8 cellular contexts compared by ENCODE assay signal in the genomic region with DNA sequence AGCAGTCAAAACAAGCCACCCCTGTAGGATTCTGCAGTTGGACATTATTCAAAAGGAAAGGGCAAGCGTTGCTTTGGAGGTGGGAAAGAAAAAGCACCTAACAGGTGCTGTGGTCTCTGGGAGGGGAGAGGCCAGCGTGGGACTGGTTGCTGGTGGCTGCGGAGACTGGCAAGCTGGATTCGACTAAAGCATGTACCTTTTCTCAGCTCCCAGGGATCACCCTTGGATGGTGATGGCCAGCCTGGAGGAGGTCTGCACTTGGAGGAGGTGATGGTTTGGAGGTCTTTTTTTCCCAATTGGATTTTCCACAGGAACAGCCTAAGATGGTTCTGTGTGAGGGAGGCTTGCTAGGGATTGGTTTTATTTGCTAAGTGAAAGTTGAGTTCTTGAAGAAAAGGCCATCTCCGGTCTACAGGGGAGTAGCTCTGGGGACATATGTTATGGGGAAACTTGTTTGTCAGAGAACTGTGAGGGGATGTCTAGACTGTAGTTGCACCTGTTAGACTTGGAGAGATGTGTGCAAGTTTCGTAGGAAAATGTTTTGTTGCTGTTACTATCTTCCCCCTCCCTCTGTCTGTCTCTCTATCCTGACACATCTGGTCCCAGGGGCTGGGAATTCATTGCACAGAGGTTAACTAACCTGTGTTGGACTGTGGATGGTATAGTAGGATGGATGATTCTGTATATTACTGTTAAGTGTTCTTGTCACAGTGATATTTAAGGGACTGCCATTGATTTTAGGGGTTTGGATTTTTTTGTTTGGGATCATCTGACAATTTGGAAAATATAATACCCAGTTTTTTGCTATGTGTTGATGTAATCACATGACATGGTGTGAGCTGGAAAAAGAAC. TPM values are rescaled to one million over a fixed set of nuclear protein-coding genes. Genes with fewer than 3 reads are reported as not detected.
DNase-seq lines count a peak whose midpoint lies in the region; ATAC-seq and TF ChIP-seq lines count a peak whose summit lies in the region.

No MANE protein-coding gene starts in this region.

- H3K27me3 ChIP-seq in RWPE2 (ENCODE audit: insufficient read depth, poor library complexity, severe bottlenecking) (no peaks in the 10 kb centered on the region), neural cell (ENCODE audit: insufficient read depth, low read depth, low read length) (no peaks in the 10 kb centered on the region)
- H3K27me3 ChIP-seq in effector memory CD4-positive, alpha-beta T cell (replicated peaks; ENCODE audit: control insufficient read depth, insufficient read depth, low read length, poor library complexity, severe bottlenecking), result no peaks in the 10 kb centered on the region

- peak overlapping the region; percentile 87 for H3K4me2 ChIP-seq in neural cell (ENCODE audit: low read length)

- TF ChIP-seq RAD21 in neural cell (conservative IDR thresholded peaks at IDR 0.05), result no peak

- H3K36me3 ChIP-seq in RWPE2 (ENCODE audit: low read depth), result no peaks in the 10 kb centered on the region; the same call in 1 of the 2 replicates
- H3K36me3 ChIP-seq in effector memory CD4-positive, alpha-beta T cell (ENCODE audit: control insufficient read depth, insufficient read depth, low read length), result peaks cover 11% of the 10 kb centered on the region
- H3K36me3 ChIP-seq in neural cell (ENCODE audit: insufficient read depth, low read length), result peaks cover 9% of the 10 kb centered on the region

- H4K20me1 ChIP-seq in neural cell (ENCODE audit: insufficient read depth), result peaks cover 4% of the 10 kb centered on the region

- H3K27ac ChIP-seq in RWPE2 (ENCODE audit: poor library complexity, severe bottlenecking), result peak overlapping the region; percentile 70
- peak overlapping the region; percentile 89 for H3K27ac ChIP-seq in effector memory CD4-positive, alpha-beta T cell (ENCODE audit: insufficient read depth, low read length, poor library complexity, severe bottlenecking)
- H3K27ac ChIP-seq in neural cell (ENCODE audit: low read length), result peak overlapping the region; percentile 80

- no peak overlapping the region for H2AFZ ChIP-seq in neural cell (ENCODE audit: low read depth, low read length)

- no peaks in the 10 kb centered on the region for H3F3A ChIP-seq in neural cell (ENCODE audit: insufficient read depth, low read length, poor library complexity, severe bottlenecking)

- H3K9ac ChIP-seq in neural cell (ENCODE audit: low read length), result peak overlapping the region; percentile 96

- no peaks in the 10 kb centered on the region for H3K9me2 ChIP-seq in neural cell (ENCODE audit: insufficient read depth, low read length)

- H3K9me3 ChIP-seq in RWPE2 (ENCODE audit: severe bottlenecking) (no peaks in the 10 kb centered on the region), neural cell (ENCODE audit: low read length) (no peaks in the 10 kb centered on the region)
- no peaks in the 10 kb centered on the region for H3K9me3 ChIP-seq in effector memory CD4-positive, alpha-beta T cell (ENCODE audit: control insufficient read depth, low read length)

- ATAC-seq in RWPE2 (ENCODE audit: low read depth), result no peak
- no peak for ATAC-seq in HG03159 (IDR thresholded peaks at IDR 0.05; ENCODE audit: unreplicated experiment)
- no peak for ATAC-seq in GM21515 (IDR thresholded peaks at IDR 0.05; ENCODE audit: unreplicated experiment)

- H3K4me3 ChIP-seq in RWPE2 (ENCODE audit: severe bottlenecking), result peak overlapping the region; percentile 97
- H3K4me3 ChIP-seq in effector memory CD4-positive, alpha-beta T cell (ENCODE audit: insufficient read depth, low read depth, low read length, poor library complexity, severe bottlenecking), result peak overlapping the region; percentile 78
- peak overlapping the region; percentile 89 for H3K4me3 ChIP-seq in neural cell (ENCODE audit: low read length)

- peak; percentile 14 for DNase-seq in SIG-M5 treated with dmso at 0.1 percent for 504 hours (lab: John Stamatoyannopoulos, UW; ENCODE audit: unreplicated experiment)
- no peak for DNase-seq in SIG-M5 (lab: John Stamatoyannopoulos, UW)
- DNase-seq in RWPE2 (ENCODE audit: low spot score), result no peak
- no peak for DNase-seq in effector memory CD4-positive, alpha-beta T cell
- DNase-seq in NCI-H1092 (lab: John Stamatoyannopoulos, UW), result no peak

- no peak for TF ChIP-seq CTCF in RWPE2 (IDR thresholded peaks at IDR 0.05; ENCODE audit: poor library complexity, severe bottlenecking)
- TF ChIP-seq CTCF in neural cell (IDR thresholded peaks at IDR 0.05; ENCODE audit: poor library complexity, severe bottlenecking), result no peak

- peaks cover 66% of the 10 kb centered on the region for H3K79me2 ChIP-seq in neural cell (replicated peaks; ENCODE audit: insufficient read depth, low read length)

- peaks cover 28% of the 10 kb centered on the region for H3K4me1 ChIP-seq in RWPE2 (ENCODE audit: insufficient read depth, poor library complexity, severe bottlenecking)
- peaks cover 48% of the 10 kb centered on the region for H3K4me1 ChIP-seq in effector memory CD4-positive, alpha-beta T cell (ENCODE audit: control insufficient read depth, insufficient read depth, low read length, poor library complexity, severe bottlenecking)

- no peak for TF ChIP-seq EP300 in neural cell (conservative IDR thresholded peaks at IDR 0.05; ENCODE audit: poor library complexity, severe bottlenecking)

TF ChIP-seq in neural cell, 6 proteins besides CTCF, POLR2A, EP300 and RAD21:
- TF ChIP-seq, protein P1, sequence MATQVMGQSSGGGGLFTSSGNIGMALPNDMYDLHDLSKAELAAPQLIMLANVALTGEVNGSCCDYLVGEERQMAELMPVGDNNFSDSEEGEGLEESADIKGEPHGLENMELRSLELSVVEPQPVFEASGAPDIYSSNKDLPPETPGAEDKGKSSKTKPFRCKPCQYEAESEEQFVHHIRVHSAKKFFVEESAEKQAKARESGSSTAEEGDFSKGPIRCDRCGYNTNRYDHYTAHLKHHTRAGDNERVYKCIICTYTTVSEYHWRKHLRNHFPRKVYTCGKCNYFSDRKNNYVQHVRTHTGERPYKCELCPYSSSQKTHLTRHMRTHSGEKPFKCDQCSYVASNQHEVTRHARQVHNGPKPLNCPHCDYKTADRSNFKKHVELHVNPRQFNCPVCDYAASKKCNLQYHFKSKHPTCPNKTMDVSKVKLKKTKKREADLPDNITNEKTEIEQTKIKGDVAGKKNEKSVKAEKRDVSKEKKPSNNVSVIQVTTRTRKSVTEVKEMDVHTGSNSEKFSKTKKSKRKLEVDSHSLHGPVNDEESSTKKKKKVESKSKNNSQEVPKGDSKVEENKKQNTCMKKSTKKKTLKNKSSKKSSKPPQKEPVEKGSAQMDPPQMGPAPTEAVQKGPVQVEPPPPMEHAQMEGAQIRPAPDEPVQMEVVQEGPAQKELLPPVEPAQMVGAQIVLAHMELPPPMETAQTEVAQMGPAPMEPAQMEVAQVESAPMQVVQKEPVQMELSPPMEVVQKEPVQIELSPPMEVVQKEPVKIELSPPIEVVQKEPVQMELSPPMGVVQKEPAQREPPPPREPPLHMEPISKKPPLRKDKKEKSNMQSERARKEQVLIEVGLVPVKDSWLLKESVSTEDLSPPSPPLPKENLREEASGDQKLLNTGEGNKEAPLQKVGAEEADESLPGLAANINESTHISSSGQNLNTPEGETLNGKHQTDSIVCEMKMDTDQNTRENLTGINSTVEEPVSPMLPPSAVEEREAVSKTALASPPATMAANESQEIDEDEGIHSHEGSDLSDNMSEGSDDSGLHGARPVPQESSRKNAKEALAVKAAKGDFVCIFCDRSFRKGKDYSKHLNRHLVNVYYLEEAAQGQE (IDR thresholded peaks at IDR 0.05; ENCODE audit: borderline replicate concordance), result peak; percentile 14
- no peak for TF ChIP-seq POLR2AphosphoS5 (IDR thresholded peaks at IDR 0.05)

RNA-seq across cellular contexts. Expression of a gene that starts 2.2 kb away (rescaled TPM):
- polyA plus RNA-seq in neural cell, result 47.9 and 50.6 TPM in 2 replicates
- 122 and 141 TPM in 2 replicates for polyA minus RNA-seq in neural cell
